Comparison of ENCODE assay signal across 28 cellular contexts in genomic region chr7:130736298-130736900, GRCh38. TPM values are rescaled to one million over a fixed set of nuclear protein-coding genes. Genes with fewer than 3 reads are reported as not detected.
"Had no signal": no experiment of that assay in that cellular context is flagged by ENCODE, and none has a peak within 500 bp of the region (broad histone marks: within the 10 kb centered on the region; RNA-seq: fewer than 3 reads in every experiment).

No MANE protein-coding gene starts in this region.

- H3K36me3 Mint-ChIP-seq: IgD-negative memory B cell had no signal

- H3K4me2 ChIP-seq: KMS-11 had no signal

- H3K4me3 Mint-ChIP-seq: activated B cell treated with CpG ODN at 0.5 μM for 24 hours; activated CD4-positive, alpha-beta memory T cell treated with anti-CD3 and anti-CD28 coated beads for 36 hours; activated CD4-positive, alpha-beta T cell treated with anti-CD3 and anti-CD28 coated beads, Interleukin-2, amount 10 ng/mL, durations not matched to agents 7 days and 5 days; activated naive CD8-positive, alpha-beta T cell treated with anti-CD3 and anti-CD28 coated beads for 36 hours; activated T-cell treated with anti-CD3 and anti-CD28 coated beads, Interleukin-2, amount 50 U/mL, for 4 hours; T-helper 17 cell had no signal

- H3K9ac ChIP-seq: KMS-11 had no signal

- H3K36me3 ChIP-seq: Peyer's patch had no signal

- H3K27ac ChIP-seq: KMS-11, Peyer's patch, RWPE1 had no signal

- H3K27ac Mint-ChIP-seq: activated B cell treated with CpG ODN at 0.5 μM for 24 hours; activated CD4-positive, alpha-beta memory T cell treated with anti-CD3 and anti-CD28 coated beads for 36 hours; activated CD4-positive, alpha-beta T cell treated with anti-CD3 and anti-CD28 coated beads, Interleukin-2, amount 10 ng/mL, durations not matched to agents 7 days and 5 days; activated naive CD8-positive, alpha-beta T cell treated with anti-CD3 and anti-CD28 coated beads for 36 hours; T-helper 17 cell had no signal

- ATAC-seq: activated T-cell treated with anti-CD3 and anti-CD28 coated beads, Interleukin-2, amount 50 U/mL, for 4 hours; T-helper 17 cell had no signal

- H3K9me3 Mint-ChIP-seq: activated B cell treated with CpG ODN at 0.5 μM for 24 hours; activated T-cell treated with anti-CD3 and anti-CD28 coated beads, Interleukin-2, amount 50 U/mL, for 4 hours had no signal

- H3K4me3 ChIP-seq: Peyer's patch had no signal

- DNase-seq: activated B cell treated with CpG ODN at 0.5 μM for 24 hours; activated CD4-positive, alpha-beta memory T cell treated with anti-CD3 and anti-CD28 coated beads for 36 hours; activated CD4-positive, alpha-beta T cell treated with anti-CD3 and anti-CD28 coated beads for 1 hour; activated CD4-positive, alpha-beta T cell treated with anti-CD3 and anti-CD28 coated beads, Interleukin-2, amount 10 ng/mL, durations not matched to agents 7 days and 5 days; activated CD8-positive, alpha-beta memory T cell treated with anti-CD3 and anti-CD28 coated beads for 24 hours; activated effector memory CD4-positive, alpha-beta T cell treated with anti-CD3 and anti-CD28 coated beads, Interleukin-2, amount 50 U/mL, for 16 hours; activated naive CD4-positive, alpha-beta T cell treated with Interleukin-2 at 50 U/mL for 16 hours; activated naive CD8-positive, alpha-beta T cell treated with anti-CD3 and anti-CD28 coated beads for 36 hours; activated T-cell treated with anti-CD3 and anti-CD28 coated beads, Interleukin-2, amount 50 U/mL, for 4 hours; cerebellar nuclear complex; NCI-H1436; NCI-H187; NCI-H2081; NCI-H446 treated with DMSO at 0.1 percent for 48 hours; NCI-H524 treated with DMSO at 0.1 percent for 48 hours; NCI-H774; NK-92 treated with Interleukin-12 subunit alpha and Interleukin-12 subunit beta, amount 100 ng/mL, for 24 hours; Peyer's patch; Right ventricle myocardium superior; T-helper 17 cell; T-helper 9 cell had no signal

RNA-seq across cellular contexts. Expression of gene KLF14, which starts 2.4 kb away (rescaled TPM):
- total RNA-seq: activated B cell treated with CpG ODN at 0.5 μM for 24 hours; activated CD4-positive, alpha-beta memory T cell treated with anti-CD3 and anti-CD28 coated beads for 36 hours; activated CD4-positive, alpha-beta T cell treated with anti-CD3 and anti-CD28 coated beads, Interleukin-2, amount 10 ng/mL, durations not matched to agents 7 days and 5 days; activated naive CD8-positive, alpha-beta T cell treated with anti-CD3 and anti-CD28 coated beads for 36 hours; activated T-cell treated with anti-CD3 and anti-CD28 coated beads, Interleukin-2, amount 50 U/mL, for 4 hours; cardiac septum; MCF 10A; Peyer's patch; Right ventricle myocardium superior; T-helper 17 cell had no signal

RNA-seq across cellular contexts. Expression of gene TSGA13, which starts 50.1 kb away (rescaled TPM):
- total RNA-seq: activated B cell treated with CpG ODN at 0.5 μM for 24 hours; activated CD4-positive, alpha-beta memory T cell treated with anti-CD3 and anti-CD28 coated beads for 36 hours; activated CD4-positive, alpha-beta T cell treated with anti-CD3 and anti-CD28 coated beads, Interleukin-2, amount 10 ng/mL, durations not matched to agents 7 days and 5 days; activated naive CD8-positive, alpha-beta T cell treated with anti-CD3 and anti-CD28 coated beads for 36 hours; activated T-cell treated with anti-CD3 and anti-CD28 coated beads, Interleukin-2, amount 50 U/mL, for 4 hours; cardiac septum; MCF 10A; Peyer's patch; Right ventricle myocardium superior; SK-MEL-5; T-helper 17 cell had no signal
- polyA plus RNA-seq: adipose tissue, IgD-negative memory B cell had no signal
